Comparison of ENCODE assay signal across 10 cellular contexts in genomic region chr9:78439866-78440830, GRCh38.
A peak's percentile ranks its signal among the peaks of the same experiment; 100 is the strongest.
DNase-seq lines count a peak whose midpoint lies in the region; ATAC-seq, FAIRE-seq and TF ChIP-seq lines count a peak whose summit lies in the region.
"Had no signal": no experiment of that assay in that cellular context is flagged by ENCODE, and none has a peak within 500 bp of the region (broad histone marks: within the 10 kb centered on the region; RNA-seq: fewer than 3 reads in every experiment).

No MANE protein-coding gene starts in this region.

- H3K9ac ChIP-seq in HepG2 (ENCODE audit: insufficient read depth, low read depth, low read length), result no peak overlapping the region

- intact Hi-C loops in HepG2 (cut with micrococcal nuclease; ENCODE audit: unreplicated experiment), result loop anchor here (1.0 kb wide), 3 partner anchors 74 to 793 kb away; no protein-coding TSS in a partner anchor
- intact Hi-C loops in right lobe of liver (cut with DNase I), result no loop called here
- intact Hi-C loops in left cardiac atrium (cut with DNase I), result no loop called here

- no peaks in the 10 kb centered on the region for H4K20me1 ChIP-seq in HepG2 (ENCODE audit: insufficient read depth, low read length)

- H3K27ac ChIP-seq in HepG2 (ENCODE audit: extremely low read length, insufficient read depth, low read length) (no peak overlapping the region), right lobe of liver (no peak overlapping the region), suprapubic skin (no peak overlapping the region)
- H3K27ac ChIP-seq: adrenal gland, thoracic aorta had no signal

- POLR2A ChIA-PET in HepG2 (lab: Yijun Ruan, JAX), result no interaction called here

- no peak for TF ChIP-seq POLR2A in HepG2 (IDR thresholded peaks at IDR 0.05; ENCODE audit: insufficient read depth in 1 of 2, low read depth in 2 of 2, low read length in 2 of 2)
- TF ChIP-seq POLR2A in right lobe of liver (IDR thresholded peaks at IDR 0.05), result no peak
- no peak for TF ChIP-seq POLR2A in suprapubic skin (IDR thresholded peaks at IDR 0.05)

- H2AFZ ChIP-seq in HepG2 (ENCODE audit: low read length), result no peak overlapping the region

- DNase-seq in HepG2 (ENCODE audit: low spot score), result no peak
- DNase-seq in right lobe of liver, result no peak
- peak; percentile 26 for DNase-seq in iPS-NIHi11 (ENCODE audit: low spot score)
- DNase-seq in LoVo (ENCODE audit: low spot score), result no peak
- DNase-seq in left cardiac atrium, result no peak
- no peak for DNase-seq in suprapubic skin (ENCODE audit: low spot score in 2 of 2)

- 76% methylated on average over 10 of the region's 10 CpGs for WGBS in HepG2 (ENCODE audit: low lambda C conversion rate)
- WGBS in right lobe of liver (ENCODE audit: insufficient coverage, low coverage, low lambda C conversion rate, missing lambda C conversion rate), result 71% methylated on average over 10 of the region's 10 CpGs
- WGBS in suprapubic skin, result 63% methylated on average over 10 of the region's 10 CpGs

- TF ChIP-seq RAD21 in HepG2 (CRISPR knock-in tag; IDR thresholded peaks at IDR 0.05), result no peak

- TF ChIP-seq CTCF in HepG2 (CRISPR knock-in tag; IDR thresholded peaks at IDR 0.05) (no peak), right lobe of liver (IDR thresholded peaks at IDR 0.05) (no peak), suprapubic skin (IDR thresholded peaks at IDR 0.05) (no peak)

- H3K4me2 ChIP-seq in HepG2 (ENCODE audit: low read depth, low read length), result no peak overlapping the region

- TF ChIP-seq EP300 in HepG2 (IDR thresholded peaks at IDR 0.05; ENCODE audit: low read depth in 2 of 2, low read length in 2 of 2) (no peak), HepG2 (CRISPR knock-in tag; IDR thresholded peaks at IDR 0.05; ENCODE audit: borderline replicate concordance) (no peak), suprapubic skin (IDR thresholded peaks at IDR 0.05) (no peak)

- H3K4me3 ChIP-seq in HepG2 (replicated peaks in 1 of 3; ENCODE audit: insufficient read depth in 1 of 3, low read depth in 2 of 3, low read length in 3 of 3) (no peak overlapping the region), right lobe of liver (no peak overlapping the region), suprapubic skin (no peak overlapping the region)
- H3K4me3 ChIP-seq: adrenal gland had no signal

- BruUV-seq in HepG2 (replicated peaks; lab: Mats Ljungman, UMichigan), result no TSS peak

- H3K79me2 ChIP-seq in HepG2 (ENCODE audit: insufficient read depth, low read length), result no peaks in the 10 kb centered on the region

- no peaks in the 10 kb centered on the region for H3K4me1 ChIP-seq in HepG2 (ENCODE audit: insufficient read depth, low read length)
- H3K4me1 ChIP-seq in right lobe of liver, result no peaks in the 10 kb centered on the region
- H3K4me1 ChIP-seq in suprapubic skin, result peaks cover 8% of the 10 kb centered on the region

- CTCF ChIA-PET in HepG2 (lab: Yijun Ruan, JAX; ENCODE audit: low intra/inter-chr PET ratio, low total read pairs), result no interaction called here

- H3K36me3 ChIP-seq in HepG2 (replicated peaks in 1 of 2; ENCODE audit: control insufficient read depth in 1 of 2, insufficient read depth in 2 of 2, low read length in 2 of 2) (no peaks in the 10 kb centered on the region), right lobe of liver (no peaks in the 10 kb centered on the region), suprapubic skin (no peaks in the 10 kb centered on the region)
- H3K36me3 ChIP-seq: adrenal gland, thoracic aorta had no signal

- H3K27me3 ChIP-seq in HepG2 (ENCODE audit: control insufficient read depth in 1 of 2, insufficient read depth in 2 of 2, low read length in 2 of 2) (no peaks in the 10 kb centered on the region; a peak in 1 of 5 replicates), right lobe of liver (no peaks in the 10 kb centered on the region), suprapubic skin (peaks cover 3% of the 10 kb centered on the region)
- H3K27me3 ChIP-seq: adrenal gland had no signal

- in situ Hi-C loops in HepG2 (cut with HindIII; ENCODE audit: extremely low pct_ligation_motif_present, low pct_unique_long_range_greater_than_20kb), result no loop called here

- ATAC-seq in HepG2, result peak; percentile 29; the same call in 1 of the 3 replicates
- no peak for ATAC-seq in right lobe of liver
- peak; percentile 53 for ATAC-seq in SK-N-SH treated with all-trans-retinoic acid at 6 μM for 48 hours
- ATAC-seq in GM18909 (IDR thresholded peaks at IDR 0.05; ENCODE audit: poor library complexity, unreplicated experiment), result no peak
- no peak for ATAC-seq in left cardiac atrium

- H3K9me3 ChIP-seq in HepG2 (ENCODE audit: low read length) (no peaks in the 10 kb centered on the region), right lobe of liver (no peaks in the 10 kb centered on the region), suprapubic skin (no peaks in the 10 kb centered on the region)
- H3K9me3 ChIP-seq: adrenal gland, thoracic aorta had no signal

- FAIRE-seq in HepG2 (lab: Jason Lieb, UNC), result no peak

TF ChIP-seq in HepG2, 621 proteins besides CTCF, POLR2A, EP300 and RAD21 (continues in another document):
- no peak for TF ChIP-seq ZNF556 (CRISPR knock-in tag; IDR thresholded peaks at IDR 0.05; ENCODE audit: borderline replicate concordance)

TF ChIP-seq in SK-N-SH treated with all-trans-retinoic acid at 6 μM for 48 hours, 23 proteins besides CTCF, POLR2A, EP300 and RAD21 (continues in another document):
- TF ChIP-seq POU6F1 (CRISPR knock-in tag; IDR thresholded peaks at IDR 0.05; ENCODE audit: borderline replicate concordance, low read depth), result no peak
- no peak for TF ChIP-seq PATZ1 (CRISPR knock-in tag; IDR thresholded peaks at IDR 0.05; ENCODE audit: borderline replicate concordance)
- TF ChIP-seq TSHZ2 (CRISPR knock-in tag; IDR thresholded peaks at IDR 0.05), result no peak
- no peak for TF ChIP-seq CSRNP3 (CRISPR knock-in tag; IDR thresholded peaks at IDR 0.05)
- no peak for TF ChIP-seq ZNF70 (CRISPR knock-in tag; IDR thresholded peaks at IDR 0.05)
- no peak for TF ChIP-seq RARB (CRISPR knock-in tag; IDR thresholded peaks at IDR 0.05)
- no peak for TF ChIP-seq TOX (CRISPR knock-in tag; IDR thresholded peaks at IDR 0.05; ENCODE audit: borderline replicate concordance)

Comparison
In these comparisons a context has a peak if more than half of its experiments do, and no peak if none do; other contexts are left out.
1. ATAC-seq: peak in HepG2 (single experiment) and SK-N-SH treated with all-trans-retinoic acid at 6 μM for 48 hours (single experiment); none in right lobe of liver (0 of 4), GM18909 (single experiment) and left cardiac atrium (0 of 2).